Comparison of ENCODE assay signal across 8 cellular contexts in the genomic region with DNA sequence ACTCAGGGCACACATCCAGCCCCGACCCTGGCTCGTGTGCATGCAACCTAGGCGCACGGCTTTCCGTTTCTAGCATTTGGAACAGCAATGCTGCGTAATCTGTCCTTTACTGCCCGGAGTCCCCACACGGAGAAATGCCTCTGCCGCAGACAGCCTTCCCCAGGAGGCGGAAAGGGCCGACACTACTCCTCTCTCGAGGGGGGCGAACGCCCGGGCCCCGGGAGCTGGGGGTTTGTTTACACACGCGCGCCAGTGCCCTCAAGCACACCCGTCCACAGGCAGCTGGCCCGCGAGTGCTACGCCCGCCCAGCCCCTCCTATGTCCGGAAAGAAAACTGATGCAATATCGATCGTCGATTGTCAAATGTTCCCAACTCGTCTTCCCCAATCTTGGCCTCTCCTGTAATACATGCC. TPM values are rescaled to one million over a fixed set of nuclear protein-coding genes. Genes with fewer than 3 reads are reported as not detected.
A peak's percentile ranks its signal among the peaks of the same experiment; 100 is the strongest.
DNase-seq lines count a peak whose midpoint lies in the region; ATAC-seq and TF ChIP-seq lines count a peak whose summit lies in the region.

No MANE protein-coding gene starts in this region.

- H3K4me3 ChIP-seq in right cardiac atrium (ENCODE audit: low read length) (peak overlapping the region; percentile 87), rectal smooth muscle tissue (ENCODE audit: low read length) (peak overlapping the region; percentile 90)

- peaks cover 16% of the 10 kb centered on the region for H3K36me3 ChIP-seq in rectal smooth muscle tissue (ENCODE audit: control insufficient read depth, insufficient read depth, low read length)

- peaks cover 70% of the 10 kb centered on the region for H3K4me1 Mint-ChIP-seq in CD4-positive, alpha-beta T cell (ENCODE audit: low read depth)

- peak overlapping the region; percentile 74 for H3K9ac ChIP-seq in rectal smooth muscle tissue (ENCODE audit: low read length)

- peak; percentile 31 to 63 (median 48) for DNase-seq in CD4-positive, alpha-beta T cell
- peak; percentile 79 for DNase-seq in RKO (ENCODE audit: low spot score)
- DNase-seq in right cardiac atrium = peak; percentile 77 to 89 (median 87)
- DNase-seq in superior temporal gyrus (ENCODE audit: extremely low spot score) = no peak

- H3K27ac ChIP-seq in CD4-positive, alpha-beta T cell (ENCODE audit: low read depth, low read length) = peak overlapping the region; percentile 94
- peak overlapping the region; percentile 88 for H3K27ac ChIP-seq in adipose tissue (ENCODE audit: low read depth, low read length)
- H3K27ac ChIP-seq in right cardiac atrium (ENCODE audit: low read length) = peak overlapping the region; percentile 97
- H3K27ac ChIP-seq in rectal smooth muscle tissue (ENCODE audit: low read depth, low read length) = peak overlapping the region; percentile 84

- 0 to 1% (median 1%) methylated on average over 29 of the region's 29 CpGs for WGBS in adipose tissue, 3 donors
- under 1% methylated on average over 29 of the region's 29 CpGs for WGBS in right cardiac atrium

- no peak for TF ChIP-seq CTCF in CD4-positive, alpha-beta T cell (IDR thresholded peaks at IDR 0.05)

- peaks cover 63% of the 10 kb centered on the region for H3K36me3 Mint-ChIP-seq in CD4-positive, alpha-beta T cell (ENCODE audit: low read depth)

- H3K9me3 Mint-ChIP-seq in CD4-positive, alpha-beta T cell = no peaks in the 10 kb centered on the region

- H3K4me1 ChIP-seq in right cardiac atrium (ENCODE audit: control insufficient read depth, insufficient read depth, low read length) (peaks cover 10% of the 10 kb centered on the region), rectal smooth muscle tissue (ENCODE audit: control insufficient read depth, insufficient read depth, low read length) (peaks cover 34% of the 10 kb centered on the region)

- H3K27me3 ChIP-seq in CD4-positive, alpha-beta T cell (ENCODE audit: control insufficient read depth, insufficient read depth, low read length) = no peaks in the 10 kb centered on the region
- H3K27me3 ChIP-seq in right cardiac atrium (ENCODE audit: control insufficient read depth, insufficient read depth) = no peaks in the 10 kb centered on the region
- H3K27me3 ChIP-seq in rectal smooth muscle tissue (ENCODE audit: control insufficient read depth, insufficient read depth, low read length) = no peaks in the 10 kb centered on the region

- H3K27me3 Mint-ChIP-seq in CD4-positive, alpha-beta T cell = peaks cover 7% of the 10 kb centered on the region

- CTCF ChIA-PET in CD4-positive, alpha-beta T cell (lab: Charles Lee) = interaction anchor here (0.7 to 1.2 kb wide), 4 partner anchors 15 to 381 kb away, joined by 3 to 4 read pairs (median 3); no protein-coding TSS in a partner anchor

- intact Hi-C loops in CD4-positive, alpha-beta T cell (cut with DNase I, micrococcal nuclease) = loop anchor here (1.0 to 10.0 kb wide), 10 partner anchors 86 to 1983 kb away; partner anchors contain the start of genes ARID2 (in 2 of the 2), SCAF11 (in 1 of the 2), SLC38A1 (in 1 of the 2) and ZNF641 (in 1 of the 2)
- intact Hi-C loops in right cardiac atrium (cut with DNase I) = loop anchor here in 3 of 4 donors (5.0 to 10.0 kb wide), 3 partner anchors 101 to 291 kb away; no protein-coding TSS in a partner anchor

- peak; percentile 20 for ATAC-seq in CD4-positive, alpha-beta T cell (ENCODE audit: poor library complexity)
- peak; percentile 17 for ATAC-seq in GM19397 (IDR thresholded peaks at IDR 0.05; ENCODE audit: unreplicated experiment)
- ATAC-seq in HG03460 (IDR thresholded peaks at IDR 0.05; ENCODE audit: unreplicated experiment) = peak; percentile 24
- ATAC-seq in right cardiac atrium = peak; percentile 61 to 62

- H3K4me3 Mint-ChIP-seq in CD4-positive, alpha-beta T cell = peak overlapping the region; percentile 98

- no peaks in the 10 kb centered on the region for H3K9me3 ChIP-seq in CD4-positive, alpha-beta T cell (ENCODE audit: control insufficient read depth, low read length)
- no peaks in the 10 kb centered on the region for H3K9me3 ChIP-seq in right cardiac atrium (ENCODE audit: control insufficient read depth, low read length)

- POLR2A ChIA-PET in CD4-positive, alpha-beta T cell (lab: Charles Lee) = interaction anchor here (0.5 to 4.2 kb wide), 23 partner anchors 10 to 643 kb away, joined by 3 to 76 read pairs (median 6); partner anchors contain the start of genes SCAF11 and SLC38A1

- peak overlapping the region; percentile 99 for H3K27ac Mint-ChIP-seq in CD4-positive, alpha-beta T cell

RNA-seq across cellular contexts. Expression of gene SLC38A2, which starts 0.8 kb away (rescaled TPM):
- total RNA-seq in CD4-positive, alpha-beta T cell = 100 to 1,000 TPM; 213 to 222 TPM
- polyA plus RNA-seq in adipose tissue (100 to 1,000 TPM in 1 of 3 donors, 10 to 100 TPM in 2; 39.5 to 114 (median 51.5) TPM), right cardiac atrium (69.5 TPM)
- total RNA-seq in right cardiac atrium = 100 to 1,000 TPM in 3 of 4 donors, 10 to 100 TPM in 1; 87.3 to 143 (median 115) TPM
